Comparison of ENCODE assay signal across 27 cellular contexts in the genomic region with DNA sequence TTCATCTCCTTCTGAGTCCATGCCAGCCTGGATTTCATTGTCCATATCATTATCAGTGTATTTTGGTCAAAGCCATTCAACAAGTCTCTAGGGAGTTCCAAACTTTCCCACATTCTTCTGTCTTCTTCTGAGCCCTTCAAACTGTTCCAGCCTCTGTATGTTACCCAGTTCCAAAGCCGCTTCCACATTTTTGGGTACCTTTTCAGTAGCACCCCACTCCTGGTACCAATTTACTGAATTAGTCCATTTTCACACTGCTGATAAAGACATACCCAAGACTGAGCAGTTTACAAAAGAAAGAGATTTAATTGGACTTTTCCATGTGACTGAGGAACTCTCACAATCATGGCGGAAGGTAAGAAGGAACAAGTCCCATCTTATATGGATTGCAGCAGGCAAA. TPM values are rescaled to one million over a fixed set of nuclear protein-coding genes. Genes with fewer than 3 reads are reported as not detected.
DNase-seq lines count a peak whose midpoint lies in the region; ATAC-seq, FAIRE-seq and TF ChIP-seq lines count a peak whose summit lies in the region.
"Had no signal": no experiment of that assay in that cellular context is flagged by ENCODE, and none has a peak within 500 bp of the region (broad histone marks: within the 10 kb centered on the region; RNA-seq: fewer than 3 reads in every experiment).

No MANE protein-coding gene starts in this region.

- TF ChIP-seq CTCF in HEK293 (tag by site-specific recombination; IDR thresholded peaks at IDR 0.05) (no peak), K562 (IDR thresholded peaks at IDR 0.05 in 2 of 3, conservative IDR thresholded peaks at IDR 0.05 in 1 of 3; ENCODE audit: insufficient read depth in 2 of 3, low read depth in 1 of 3, low read length in 3 of 3) (no peak), endothelial cell (IDR thresholded peaks at IDR 0.05; ENCODE audit: unreplicated experiment) (no peak)

- WGBS in K562 (ENCODE audit: insufficient coverage, low coverage, missing lambda C conversion rate), result 15% methylated on average over 2 of the region's 2 CpGs

- no peak for FAIRE-seq in K562 (lab: Jason Lieb, UNC)
- FAIRE-seq: A204.1, GM12878, GM12892, GM18507 had no signal

- peaks cover 56% of the 10 kb centered on the region for H3K36me3 Mint-ChIP-seq in endothelial cell (ENCODE audit: low read depth, unreplicated experiment)
- H3K36me3 Mint-ChIP-seq in activated T-cell treated with anti-CD3 and anti-CD28 coated beads, Interleukin-2, amount 50 U/mL, for 4 hours (ENCODE audit: insufficient read depth), result peaks cover 5% of the 10 kb centered on the region
- H3K36me3 Mint-ChIP-seq: CD4-positive, CD25-positive, alpha-beta regulatory T cell had no signal

- H3K4me1 ChIP-seq in HEK293 (ENCODE audit: control insufficient read depth, insufficient read depth, low read length) (peaks cover 2% of the 10 kb centered on the region; the same call in 1 of the 2 replicates), K562 (replicated peaks in 1 of 2; ENCODE audit: control insufficient read depth in 2 of 2, insufficient read depth in 2 of 2, low read length in 2 of 2) (no peaks in the 10 kb centered on the region)
- H3K4me1 ChIP-seq: BE2C had no signal

- H3K9ac ChIP-seq in K562 (ENCODE audit: insufficient read depth in 1 of 2, low read depth in 2 of 2, low read length in 2 of 2), result no peak overlapping the region
- H3K9ac ChIP-seq: BLaER1 had no signal

- no peak for DNase-seq in K562 (ENCODE audit: extremely low read depth in 1 of 4, low spot score in 3 of 4)
- no peak for DNase-seq in endothelial cell (ENCODE audit: low spot score)
- no peak for DNase-seq in activated T-cell treated with anti-CD3 and anti-CD28 coated beads, Interleukin-2, amount 50 U/mL, for 4 hours
- DNase-seq in NCI-H1694 treated with DMSO at 0.1 percent for 48 hours (lab: John Stamatoyannopoulos, UW), result no peak
- DNase-seq: 8988T; ACHN; BE2C; C1 segment of cervical spinal cord; CD4-positive, alpha-beta memory T cell; CD4-positive, CD25-positive, alpha-beta regulatory T cell; CD8-positive, alpha-beta memory T cell; COR-L47; DMS 273 treated with DMSO at 0.1 percent for 48 hours; DMS153; DMS53; DMS79; DND-41; EL; GDM1 had no signal

- H3K9me3 ChIP-seq in HEK293 (ENCODE audit: control insufficient read depth, insufficient read depth, low read depth, low read length) (no peaks in the 10 kb centered on the region), K562 (replicated peaks; ENCODE audit: control insufficient read depth, insufficient read depth, low read depth, low read length) (peaks cover 6% of the 10 kb centered on the region; the same call in 1 of the 2 replicates)
- H3K9me3 ChIP-seq: BE2C had no signal

- H3K4me3 Mint-ChIP-seq in endothelial cell (ENCODE audit: unreplicated experiment), result peak overlapping the region; percentile 53
- H3K4me3 Mint-ChIP-seq in activated T-cell treated with anti-CD3 and anti-CD28 coated beads, Interleukin-2, amount 50 U/mL, for 4 hours, result no peak overlapping the region
- H3K4me3 Mint-ChIP-seq: CD14-positive monocyte; CD4-positive, alpha-beta memory T cell; CD8-positive, alpha-beta memory T cell had no signal

- H4K20me1 ChIP-seq in K562 (replicated peaks; ENCODE audit: control insufficient read depth, insufficient read depth, low read length), result no peaks in the 10 kb centered on the region
- H4K20me1 ChIP-seq: BLaER1 had no signal

- CTCF ChIA-PET in HEK293 (lab: Yijun Ruan, JAX) (no interaction called here), K562 (lab: Yijun Ruan, JAX; ENCODE audit: low intra/inter-chr PET ratio) (no interaction called here)

- H3K4me3 ChIP-seq in HEK293 (ENCODE audit: low read depth, low read length) (no peak overlapping the region), K562 (no peak overlapping the region)
- H3K4me3 ChIP-seq: BLaER1, GM12878 had no signal

- ATAC-seq in K562 (no peak), GM21423 (IDR thresholded peaks at IDR 0.05; ENCODE audit: unreplicated experiment) (no peak)
- no peak for ATAC-seq in activated T-cell treated with anti-CD3 and anti-CD28 coated beads, Interleukin-2, amount 50 U/mL, for 4 hours
- ATAC-seq: GM12878 had no signal

- peaks cover 21% of the 10 kb centered on the region for H3K9me3 Mint-ChIP-seq in endothelial cell (ENCODE audit: unreplicated experiment)
- peaks cover 26% of the 10 kb centered on the region for H3K9me3 Mint-ChIP-seq in activated T-cell treated with anti-CD3 and anti-CD28 coated beads, Interleukin-2, amount 50 U/mL, for 4 hours

- POLR2A ChIA-PET in HEK293 (lab: Yijun Ruan, JAX), result no interaction called here
- POLR2A ChIA-PET in K562 (lab: Yijun Ruan, JAX), result no interaction called here

- H2AFZ ChIP-seq in K562 (ENCODE audit: low read depth, low read length), result no peak overlapping the region

- H3K36me3 ChIP-seq in HEK293 (ENCODE audit: control insufficient read depth in 2 of 2, insufficient read depth in 1 of 2, low read length in 2 of 2) (no peaks in the 10 kb centered on the region), K562 (ENCODE audit: control insufficient read depth, insufficient read depth, low read length) (no peaks in the 10 kb centered on the region)
- H3K36me3 ChIP-seq: BE2C had no signal

- intact Hi-C loops in K562 (cut with micrococcal nuclease), result no loop called here

- TF ChIP-seq POLR2A in K562 (conservative IDR thresholded peaks at IDR 0.05), result no peak

- no peak overlapping the region for H3K27ac Mint-ChIP-seq in endothelial cell (ENCODE audit: unreplicated experiment)
- H3K27ac Mint-ChIP-seq: CD14-positive monocyte; CD4-positive, alpha-beta memory T cell; CD8-positive, alpha-beta memory T cell had no signal

- H3K9me1 ChIP-seq in K562 (ENCODE audit: control insufficient read depth, insufficient read depth, low read length), result no peaks in the 10 kb centered on the region

- TF ChIP-seq RAD21 in K562 (CRISPR knock-in tag; conservative IDR thresholded peaks at IDR 0.05 in 1 of 2, IDR thresholded peaks at IDR 0.05 in 1 of 2), result no peak

- H3K27me3 Mint-ChIP-seq in endothelial cell (ENCODE audit: unreplicated experiment), result peaks cover 4% of the 10 kb centered on the region
- H3K27me3 Mint-ChIP-seq in activated T-cell treated with anti-CD3 and anti-CD28 coated beads, Interleukin-2, amount 50 U/mL, for 4 hours (ENCODE audit: low read depth), result peaks cover 1% of the 10 kb centered on the region
- H3K27me3 Mint-ChIP-seq: CD4-positive, CD25-positive, alpha-beta regulatory T cell had no signal

- in situ Hi-C loops in K562 (cut with MboI), result no loop called here

- no peak overlapping the region for H3K4me2 ChIP-seq in K562 (ENCODE audit: insufficient read depth, low read length)
- H3K4me2 ChIP-seq: BLaER1 had no signal

- H3K27ac ChIP-seq in HEK293 (ENCODE audit: extremely low read depth, low read depth, low read length) (no peak overlapping the region), K562 (ENCODE audit: extremely low read depth, low read depth, low read length) (no peak overlapping the region)
- H3K27ac ChIP-seq: BLaER1 had no signal

- H3K79me2 ChIP-seq in K562 (ENCODE audit: control insufficient read depth, insufficient read depth, low read length), result no peaks in the 10 kb centered on the region

- no peak for TF ChIP-seq EP300 in K562 (IDR thresholded peaks at IDR 0.05; ENCODE audit: low read length)

- H3K4me1 Mint-ChIP-seq in endothelial cell (ENCODE audit: unreplicated experiment), result no peaks in the 10 kb centered on the region
- no peaks in the 10 kb centered on the region for H3K4me1 Mint-ChIP-seq in activated T-cell treated with anti-CD3 and anti-CD28 coated beads, Interleukin-2, amount 50 U/mL, for 4 hours (ENCODE audit: low read depth)
- H3K4me1 Mint-ChIP-seq: CD14-positive monocyte; CD4-positive, alpha-beta memory T cell; CD4-positive, CD25-positive, alpha-beta regulatory T cell; CD8-positive, alpha-beta memory T cell had no signal

- BruUV-seq in K562 (replicated peaks; lab: Mats Ljungman, UMichigan), result no TSS peak

- H3K27me3 ChIP-seq in K562 (ENCODE audit: control insufficient read depth in 2 of 2, insufficient read depth in 2 of 2, low read length in 2 of 2), result peaks cover 0 to 4% of the 10 kb centered on the region in 2 experiments; a peak in 4 of 5 replicates
- H3K27me3 ChIP-seq: BE2C, BLaER1 had no signal

TF ChIP-seq in HEK293, 187 proteins besides CTCF, POLR2A, EP300 and RAD21:
- TF ChIP-seq SETDB1 (IDR thresholded peaks at IDR 0.05; ENCODE audit: insufficient read length, low read length), result peak; percentile 32
- no peak for TF ChIP-seq HOXD13 (CRISPR knock-in tag; IDR thresholded peaks at IDR 0.05; ENCODE audit: borderline replicate concordance)
- TF ChIP-seq ZNF707 (tag by site-specific recombination; IDR thresholded peaks at IDR 0.05), result peak; percentile 93

TF ChIP-seq in K562, 482 proteins besides CTCF, POLR2A, EP300 and RAD21 (continues in another document):
- TF ChIP-seq ZNF707 (CRISPR knock-in tag; conservative IDR thresholded peaks at IDR 0.05), result peak; percentile 100

RNA-seq across cellular contexts. Expression of a gene that starts 47.4 kb away (rescaled TPM):
- total RNA-seq in K562 (2011; cell fraction: chromatin; rRNA removed; ENCODE audit: low replicate concordance), result 0.39 and 0.53 TPM in 2 replicates
- total RNA-seq in K562 (2011; cell fraction: nucleolus; rRNA removed), result 0.13 and 0.33 TPM in 2 replicates
- total RNA-seq in K562 (2011; cell fraction: nucleoplasm; rRNA removed), result 0.22 and 0.31 TPM in 2 replicates
- total RNA-seq in K562 (2014; rRNA removed), result under 0.01 and 0.04 TPM in 2 replicates
- 0.06 and 0.07 TPM in 2 replicates for total RNA-seq in K562 (2014; rRNA removed; fragmentation: Illumina TruSeq; extraction: Trizol)
- 0.07 and 0.15 TPM in 2 replicates for total RNA-seq in K562 (2015; rRNA removed; fragmentation: Illumina TruSeq; extraction: Trizol)
- 0.13 and 0.20 TPM in 2 replicates for total RNA-seq in K562 (2021)
- 0.14 and 0.18 TPM in 2 replicates for polyA plus RNA-seq in K562 (2011; rRNA removed)
- 0.06 and 0.12 TPM in 2 replicates for polyA plus RNA-seq in K562 (2011; cell fraction: cytosol; rRNA removed)
- 0.42 and 0.74 TPM in 2 replicates for polyA plus RNA-seq in K562 (2011; cell fraction: nucleus; rRNA removed)
- polyA plus RNA-seq in K562 (2012), result 0.18 and 0.22 TPM in 2 replicates
- 0.03 and 0.07 TPM in 2 replicates for polyA plus RNA-seq in K562 (2014; fragmentation: Illumina TruSeq; extraction: Trizol)
- polyA plus RNA-seq in K562 (2014; fragmentation: Nextera tagmentation; extraction: Ambion mirVana), result under 1 TPM in 1 of 2 experiments, not detected in 1; 0.03 TPM
- 0.03 and 0.05 TPM in 2 replicates for polyA plus RNA-seq in K562 (2014; rRNA removed)
- 0.39 and 0.45 TPM in 2 replicates for polyA minus RNA-seq in K562 (2011; rRNA and poly(A)+ RNA removed)
- polyA minus RNA-seq in K562 (2011; cell fraction: cytosol; rRNA and poly(A)+ RNA removed), result 0.29 and 0.64 TPM in 2 replicates
- polyA minus RNA-seq in K562 (2011; cell fraction: nucleus; rRNA and poly(A)+ RNA removed), result 0.33 and 0.40 TPM in 2 replicates
- 84.1 TPM for total RNA-seq in endothelial cell (ENCODE audit: unreplicated experiment)
- total RNA-seq in activated T-cell treated with anti-CD3 and anti-CD28 coated beads, Interleukin-2, amount 50 U/mL, for 4 hours, result under 1 TPM; 0.33 to 0.40 (median 0.34) TPM
- polyA plus RNA-seq: CD14-positive monocyte had no signal

Comparison
In these comparisons a context has a peak if more than half of its experiments do, and no peak if none do; other contexts are left out.
1. RNA of a gene that starts 47.4 kb away (total RNA-seq): 84.1 TPM in endothelial cell (single experiment); 0.33 to 0.40 TPM in activated T-cell treated with anti-CD3 and anti-CD28 coated beads, Interleukin-2, amount 50 U/mL, for 4 hours and under 0.01 to 0.53 TPM in K562; every median in the first group is over 10 times any median in the second.